ENCODE assay signal across 19 cellular contexts in the genomic region with DNA sequence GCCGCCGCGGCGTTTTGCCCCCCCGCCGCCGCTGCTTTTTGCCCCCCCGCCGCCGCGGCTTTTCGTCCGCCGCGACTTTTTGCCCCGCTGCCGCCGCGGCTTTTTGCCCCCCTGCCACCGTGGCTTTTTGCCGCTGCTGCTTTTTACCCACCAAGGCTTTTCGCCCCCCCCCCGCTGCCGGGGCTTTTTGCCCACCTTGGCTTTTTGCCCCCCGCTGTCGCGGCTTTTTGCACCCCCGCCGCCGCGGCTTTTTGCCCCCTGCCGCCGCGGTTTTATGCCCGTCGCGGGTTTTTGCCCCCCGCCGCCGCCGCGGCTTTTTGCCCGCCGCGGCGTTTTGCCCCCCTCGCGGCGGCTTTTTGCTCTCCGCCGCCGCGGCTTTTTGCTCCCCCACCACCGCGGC.
DNase-seq lines count a peak whose midpoint lies in the region; FAIRE-seq and TF ChIP-seq lines count a peak whose summit lies in the region.
"Had no signal": no experiment of that assay in that cellular context is flagged by ENCODE, and none has a peak within 500 bp of the region (broad histone marks: within the 10 kb centered on the region; RNA-seq: fewer than 3 reads in every experiment).

No MANE protein-coding gene starts in this region.

- intact Hi-C loops in sigmoid colon (cut with DNase I): no loop called here

- H2AFZ ChIP-seq in osteoblast (ENCODE audit: low read length): no peak overlapping the region
- H2AFZ ChIP-seq: GM23248 had no signal

- no peaks in the 10 kb centered on the region for H3K79me2 ChIP-seq in osteoblast (ENCODE audit: insufficient read depth, low read length)

- 70 to 84% methylated on average over 55 of the region's 55 CpGs for WGBS in sigmoid colon, 2 donors

- DNase-seq in BE2C: peak; percentile 3
- DNase-seq in GM10266 (ENCODE audit: extremely low spot score): peak; percentile 1
- DNase-seq in ecto neural progenitor cell (ENCODE audit: low spot score): peak; percentile 15
- DNase-seq in osteoblast (ENCODE audit: insufficient read length, low spot score, missing footprints): peak; percentile 21
- DNase-seq in COLO668 (lab: John Stamatoyannopoulos, UW; ENCODE audit: unreplicated experiment): no peak
- no peak for DNase-seq in sigmoid colon
- no peak for DNase-seq in HTR-8/SVneo (ENCODE audit: insufficient read length, low spot score)
- DNase-seq: C1 segment of cervical spinal cord; Caco-2; CD4-positive, CD25-positive, alpha-beta regulatory T cell; CD8-positive, alpha-beta memory T cell; DMS153; DMS79; GDM1; GM23248; HCEC 1CT; IMR-90 had no signal

- H3K36me3 ChIP-seq in BE2C (no peaks in the 10 kb centered on the region), osteoblast (ENCODE audit: insufficient read depth, low read length) (no peaks in the 10 kb centered on the region), sigmoid colon (no peaks in the 10 kb centered on the region)

- no peak for FAIRE-seq in HTR-8/SVneo (lab: Jason Lieb, UNC)
- FAIRE-seq: K562 had no signal

- H4K20me1 ChIP-seq in osteoblast (ENCODE audit: insufficient read depth, low read length): no peaks in the 10 kb centered on the region

- no peak for TF ChIP-seq CTCF in BE2C (IDR thresholded peaks at IDR 0.05; ENCODE audit: low read depth, low read length)
- no peak for TF ChIP-seq CTCF in GM10266 (IDR thresholded peaks at IDR 0.05; ENCODE audit: control insufficient read depth, insufficient read depth, low read depth, missing control alignments)
- no peak for TF ChIP-seq CTCF in osteoblast (IDR thresholded peaks at IDR 0.05; ENCODE audit: extremely low read depth, low read depth, low read length)
- TF ChIP-seq CTCF in sigmoid colon (IDR thresholded peaks at IDR 0.05): no peak

- no peaks in the 10 kb centered on the region for H3K9me3 ChIP-seq in BE2C
- H3K9me3 ChIP-seq in osteoblast (ENCODE audit: low read depth, low read length): no peaks in the 10 kb centered on the region
- H3K9me3 ChIP-seq in sigmoid colon: peaks cover 3 to 11% (median 4%) of the 10 kb centered on the region in 4 donors
- H3K9me3 ChIP-seq: Caco-2 had no signal

- no peak overlapping the region for H3K4me2 ChIP-seq in osteoblast (ENCODE audit: insufficient read depth, low read length)

- H3K4me1 ChIP-seq in BE2C (no peaks in the 10 kb centered on the region), osteoblast (ENCODE audit: insufficient read depth, low read length) (no peaks in the 10 kb centered on the region), sigmoid colon (no peaks in the 10 kb centered on the region)
- H3K4me1 ChIP-seq: Caco-2 had no signal

- H3K27me3 ChIP-seq in BE2C: no peaks in the 10 kb centered on the region
- H3K27me3 ChIP-seq in osteoblast (ENCODE audit: insufficient read depth, low read length): no peaks in the 10 kb centered on the region
- H3K27me3 ChIP-seq in sigmoid colon: peaks cover 0 to 26% (median 0%) of the 10 kb centered on the region in 3 donors

- H3K4me3 ChIP-seq in BE2C (ENCODE audit: low read depth, low read length) (no peak overlapping the region), osteoblast (ENCODE audit: insufficient read depth, low read length) (no peak overlapping the region), sigmoid colon (no peak overlapping the region)
- H3K4me3 ChIP-seq: GM23248, K562 had no signal

- no peak for TF ChIP-seq POLR2A in sigmoid colon (IDR thresholded peaks at IDR 0.05)

- no peak for TF ChIP-seq EP300 in sigmoid colon (IDR thresholded peaks at IDR 0.05)

- H3K27ac ChIP-seq in osteoblast (ENCODE audit: low read depth, low read length) (no peak overlapping the region), sigmoid colon (no peak overlapping the region)
- H3K27ac ChIP-seq: GM23248, HL-60 had no signal

Comparison
In these comparisons a context has a peak if more than half of its experiments do, and no peak if none do; other contexts are left out.
1. DNase-seq: peak in BE2C (single experiment), GM10266 (single experiment), ecto neural progenitor cell (single experiment) and osteoblast (single experiment); none in COLO668 (single experiment), sigmoid colon (single experiment) and HTR-8/SVneo (single experiment).